Comparison of ENCODE assay signal across 9 cellular contexts in the genomic region with DNA sequence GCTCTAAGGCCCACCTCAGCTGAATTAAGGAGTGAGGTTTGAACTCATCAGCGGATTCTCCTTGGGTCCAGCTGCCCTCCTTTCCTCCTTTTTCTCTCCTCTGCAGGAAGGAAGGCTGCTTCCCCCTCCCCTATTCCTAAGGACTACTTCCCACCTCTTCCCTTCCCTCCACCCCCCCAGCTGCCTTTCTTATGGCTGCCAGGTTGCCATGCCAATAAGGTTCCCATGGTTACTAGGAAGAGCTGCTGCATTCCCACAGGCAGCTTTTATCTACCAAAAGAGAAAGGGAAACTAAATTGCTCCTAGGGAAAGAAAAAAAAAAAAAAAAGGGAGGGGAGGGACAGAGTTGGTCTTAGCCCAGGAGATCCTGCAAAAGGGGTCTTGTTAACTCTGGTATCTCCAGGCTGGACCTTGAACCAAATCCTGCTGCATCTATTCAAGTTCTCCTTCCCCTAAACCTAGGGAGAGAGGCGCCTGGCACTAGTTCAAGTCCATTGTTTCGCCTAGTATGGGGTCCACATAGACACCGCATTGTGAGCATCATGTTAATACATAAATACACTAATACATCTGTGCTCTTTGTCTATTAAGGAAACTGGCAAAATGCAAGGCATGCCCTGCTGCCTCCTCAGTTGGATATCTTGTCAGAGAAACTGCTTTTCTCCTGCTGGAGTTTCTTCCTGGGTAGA. TPM values are rescaled to one million over a fixed set of nuclear protein-coding genes. Genes with fewer than 3 reads are reported as not detected.
DNase-seq lines count a peak whose midpoint lies in the region; ATAC-seq and TF ChIP-seq lines count a peak whose summit lies in the region.
"Had no signal": no experiment of that assay in that cellular context is flagged by ENCODE, and none has a peak within 500 bp of the region (broad histone marks: within the 10 kb centered on the region; RNA-seq: fewer than 3 reads in every experiment).

No MANE protein-coding gene starts in this region.

- TF ChIP-seq POLR2A in IMR-90 (IDR thresholded peaks at IDR 0.05; ENCODE audit: low read depth, low read length): no peak

- H3K9ac ChIP-seq in IMR-90 (ENCODE audit: low read depth, low read length) (peak overlapping the region; percentile 30; the same call in 1 of the 2 replicates), colonic mucosa (ENCODE audit: low read depth in 2 of 2, low read length in 2 of 2) (no peak overlapping the region)

- no peaks in the 10 kb centered on the region for H4K20me1 ChIP-seq in IMR-90 (ENCODE audit: insufficient read depth, low read length)

- H3K4me3 ChIP-seq in AG09309 (ENCODE audit: control insufficient read depth, low read depth, low read length) (no peak overlapping the region; the same call in 1 of the 2 replicates), IMR-90 (ENCODE audit: insufficient read depth, low read depth, low read length) (peak overlapping the region; percentile 10; the same call in 1 of the 2 replicates), astrocyte of the spinal cord (ENCODE audit: low read depth, low read length) (no peak overlapping the region), colonic mucosa (no peak overlapping the region)

- CTCF ChIA-PET in IMR-90 (lab: Yijun Ruan, JAX): no interaction called here

- H3K27me3 ChIP-seq in IMR-90 (ENCODE audit: control insufficient read depth, insufficient read depth, low read length): no peaks in the 10 kb centered on the region
- H3K27me3 ChIP-seq in colonic mucosa: no peaks in the 10 kb centered on the region

- H3K27ac ChIP-seq in IMR-90 (ENCODE audit: insufficient read depth, low read length) (no peak overlapping the region), colonic mucosa (no peak overlapping the region)

- H3K79me1 ChIP-seq in IMR-90 (ENCODE audit: low read depth in 1 of 2, low read length in 2 of 2): no peaks in the 10 kb centered on the region

- ATAC-seq in IMR-90 (ENCODE audit: low read depth) (peak; percentile 69), HG02798 (IDR thresholded peaks at IDR 0.05; ENCODE audit: poor library complexity, unreplicated experiment) (no peak)
- ATAC-seq in activated CD4-positive, CD25-positive, alpha-beta regulatory T cell treated with anti-CD3 and anti-CD28 coated beads, Interleukin-2, amount 50 U/mL, for 24 hours: no peak

- no peak overlapping the region for H3K4ac ChIP-seq in IMR-90 (ENCODE audit: low read depth, low read length)

- peak overlapping the region; percentile 77 for H3K4me2 ChIP-seq in IMR-90 (ENCODE audit: low read depth, low read length)

- no peaks in the 10 kb centered on the region for H3K9me1 ChIP-seq in IMR-90 (ENCODE audit: insufficient read depth, low read length)

- DNase-seq in AG09309 (ENCODE audit: low read depth) (peak; percentile 46), IMR-90 (peak; percentile 86), astrocyte of the spinal cord (ENCODE audit: low read depth, low spot score) (peak; percentile 84), inferior parietal cortex (ENCODE audit: extremely low spot score) (peak; percentile 60), HUDEP-2 (lab: John Stamatoyannopoulos, UW; ENCODE audit: unreplicated experiment in 76 of 76) (no peak), colonic mucosa (no peak)
- DNase-seq: stimulated activated CD4-positive, alpha-beta T cell treated with anti-CD3 and anti-CD28 coated beads, Interleukin-2, amount 100 ng/mL, for 48 hours had no signal

- in situ Hi-C loops in IMR-90 (cut with MboI; ENCODE audit: low sequenced_read_pairs) (no loop called here), astrocyte of the spinal cord (cut with HindIII; ENCODE audit: low sequenced_read_pairs) (no loop called here)

- 30% methylated on average over 2 of the region's 4 CpGs; no CpG with 5 or more reads in 1 of the 2 experiments for WGBS in IMR-90 (ENCODE audit: extremely low coverage in 2 of 2, insufficient read length in 1 of 2), 2 experiments

- no peak for TF ChIP-seq RAD21 in IMR-90 (IDR thresholded peaks at IDR 0.05; ENCODE audit: low read length)

- dilution Hi-C loops in IMR-90 (cut with HindIII; ENCODE audit: low sequenced_read_pairs, unreplicated experiment): no loop called here

- H3K4me1 ChIP-seq in IMR-90 (ENCODE audit: control insufficient read depth, insufficient read depth, low read length) (no peaks in the 10 kb centered on the region), colonic mucosa (peaks cover 4% of the 10 kb centered on the region)

- H2BK20ac ChIP-seq in IMR-90 (ENCODE audit: low read depth, low read length): no peak overlapping the region

- H2BK15ac ChIP-seq in IMR-90 (ENCODE audit: low read depth, low read length): no peak overlapping the region

- TF ChIP-seq CTCF in AG09309 (IDR thresholded peaks at IDR 0.05; ENCODE audit: control insufficient read depth, insufficient read depth, low read depth, low read length, missing control alignments): no peak
- TF ChIP-seq CTCF in IMR-90 (conservative IDR thresholded peaks at IDR 0.05; ENCODE audit: low read depth, low read length): no peak
- no peak for TF ChIP-seq CTCF in astrocyte of the spinal cord (IDR thresholded peaks at IDR 0.05; ENCODE audit: low read depth, low read length)
- TF ChIP-seq CTCF in colonic mucosa (IDR thresholded peaks at IDR 0.05): no peak

- H2BK120ac ChIP-seq in IMR-90 (ENCODE audit: low read depth, low read length): no peak overlapping the region

- no peak overlapping the region for H4K91ac ChIP-seq in IMR-90 (ENCODE audit: insufficient read depth, low read depth, low read length)

- peak overlapping the region; percentile 45 for H2AFZ ChIP-seq in IMR-90 (replicated peaks; ENCODE audit: low read length, poor library complexity)

- intact Hi-C loops in IMR-90 (cut with micrococcal nuclease): loop anchor here (5.0 kb wide), 1 partner anchor 50 kb away; the partner anchor contains the start of gene EI24
- intact Hi-C loops in colonic mucosa (cut with DNase I): no loop called here

- no peak overlapping the region for H3K23ac ChIP-seq in IMR-90 (ENCODE audit: low read depth, low read length)

- BruUV-seq in IMR-90 (replicated peaks; lab: Mats Ljungman, UMichigan): no TSS peak

- H3K18ac ChIP-seq in IMR-90 (ENCODE audit: low read depth, low read length): no peak overlapping the region; the same call in 1 of the 2 replicates

- H2AK5ac ChIP-seq in IMR-90 (ENCODE audit: low read depth, low read length): no peak overlapping the region

- no peak overlapping the region for H3K56ac ChIP-seq in IMR-90 (ENCODE audit: extremely low read depth, insufficient read depth, low read length)

- H3K9me3 ChIP-seq in IMR-90 (ENCODE audit: control insufficient read depth, insufficient read depth, low read length): no peaks in the 10 kb centered on the region
- no peaks in the 10 kb centered on the region for H3K9me3 ChIP-seq in colonic mucosa

- peak overlapping the region in 1 of 2 experiments; percentile 40; a peak in 1 of 4 replicates for H4K8ac ChIP-seq in IMR-90 (ENCODE audit: low read depth in 2 of 2, low read length in 2 of 2)

- POLR2A ChIA-PET in IMR-90 (lab: Charles Lee; ENCODE audit: unreplicated experiment): interaction anchor here (0.6 kb wide), 2 partner anchors 15 to 563 kb away, joined by 3 to 4 read pairs; partner anchors contain the start of gene CCDC15

- no peak overlapping the region for H2AK9ac ChIP-seq in IMR-90 (replicated peaks; ENCODE audit: low read depth, low read length, poor library complexity)

- H2BK5ac ChIP-seq in IMR-90 (ENCODE audit: low read depth, low read length, poor library complexity, severe bottlenecking): no peak overlapping the region

- no peaks in the 10 kb centered on the region for H3K36me3 ChIP-seq in IMR-90 (ENCODE audit: control insufficient read depth, insufficient read depth, low read length)
- no peaks in the 10 kb centered on the region for H3K36me3 ChIP-seq in colonic mucosa

- no peak overlapping the region for H3K14ac ChIP-seq in IMR-90 (replicated peaks; ENCODE audit: low read depth, low read length)

- H4K5ac ChIP-seq in IMR-90 (ENCODE audit: low read depth, low read length): peak overlapping the region; percentile 71; the same call in 1 of the 2 replicates

TF ChIP-seq in IMR-90, 13 proteins besides CTCF, POLR2A, EP300 and RAD21:
- no peak for TF ChIP-seq RCOR1 (IDR thresholded peaks at IDR 0.05; ENCODE audit: insufficient replicate concordance, low read length)
- 0 out of 2 replicates have a peak, but pooled peaks have one; percentile 53 for TF ChIP-seq MXI1 (IDR thresholded peaks at IDR 0.05; ENCODE audit: borderline replicate concordance, low read depth, low read length)
- no peak for TF ChIP-seq BHLHE40 (IDR thresholded peaks at IDR 0.05; ENCODE audit: low read depth, low read length)
- TF ChIP-seq CEBPB (IDR thresholded peaks at IDR 0.05; ENCODE audit: low read depth, low read length): no peak
- TF ChIP-seq MAZ (IDR thresholded peaks at IDR 0.05; ENCODE audit: borderline replicate concordance, low read depth, low read length): no peak
- TF ChIP-seq, protein P1, sequence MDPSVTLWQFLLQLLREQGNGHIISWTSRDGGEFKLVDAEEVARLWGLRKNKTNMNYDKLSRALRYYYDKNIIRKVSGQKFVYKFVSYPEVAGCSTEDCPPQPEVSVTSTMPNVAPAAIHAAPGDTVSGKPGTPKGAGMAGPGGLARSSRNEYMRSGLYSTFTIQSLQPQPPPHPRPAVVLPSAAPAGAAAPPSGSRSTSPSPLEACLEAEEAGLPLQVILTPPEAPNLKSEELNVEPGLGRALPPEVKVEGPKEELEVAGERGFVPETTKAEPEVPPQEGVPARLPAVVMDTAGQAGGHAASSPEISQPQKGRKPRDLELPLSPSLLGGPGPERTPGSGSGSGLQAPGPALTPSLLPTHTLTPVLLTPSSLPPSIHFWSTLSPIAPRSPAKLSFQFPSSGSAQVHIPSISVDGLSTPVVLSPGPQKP (IDR thresholded peaks at IDR 0.05; ENCODE audit: borderline replicate concordance, low read depth, low read length): no peak
- no peak for TF ChIP-seq FOS (IDR thresholded peaks at IDR 0.05; ENCODE audit: low read depth, low read length)
- no peak for TF ChIP-seq SMC3 (IDR thresholded peaks at IDR 0.05; ENCODE audit: low read depth, low read length)

RNA-seq across cellular contexts. Expression of gene FEZ1, which starts 21.2 kb away (rescaled TPM):
- total RNA-seq in IMR-90 (2012; rRNA removed) (33.9 and 34.4 TPM in 2 replicates), colonic mucosa (1 to 10 TPM; 2.7 to 7.4 TPM)
- polyA plus RNA-seq in IMR-90 (2012; rRNA removed): 29.8 and 35.5 TPM in 2 replicates
- polyA plus RNA-seq in IMR-90 (2012; cell fraction: cytosol; rRNA removed): 24.1 and 40.6 TPM in 2 replicates
- 11.1 and 35.1 TPM in 2 replicates for polyA plus RNA-seq in IMR-90 (2012; cell fraction: nucleus; rRNA removed; ENCODE audit: low replicate concordance)

RNA-seq across cellular contexts. Expression of gene EI24, which starts 52.0 kb away (rescaled TPM):
- total RNA-seq in IMR-90 (2012; rRNA removed): 95.9 and 122 TPM in 2 replicates
- 82.6 and 89.7 TPM in 2 replicates for polyA plus RNA-seq in IMR-90 (2012; rRNA removed)
- polyA plus RNA-seq in IMR-90 (2012; cell fraction: cytosol; rRNA removed): 75.8 and 96.6 TPM in 2 replicates
- 16.5 and 42.6 TPM in 2 replicates for polyA plus RNA-seq in IMR-90 (2012; cell fraction: nucleus; rRNA removed; ENCODE audit: low replicate concordance)
- total RNA-seq in colonic mucosa: 100 to 1,000 TPM in 1 of 2 donors, 10 to 100 TPM in 1; 82.3 to 127 TPM

Comparison
In these comparisons a context has a peak if more than half of its experiments do, and no peak if none do; other contexts are left out.
1. DNase-seq: peak in AG09309 (single experiment), IMR-90 (single experiment), astrocyte of the spinal cord (single experiment) and inferior parietal cortex (single experiment); none in HUDEP-2 (0 of 76) and colonic mucosa (single experiment).